Comparison of ENCODE assay signal across 10 cellular contexts in genomic region chr3:69542265-69543079, GRCh38.
A peak's percentile ranks its signal among the peaks of the same experiment; 100 is the strongest.
DNase-seq lines count a peak whose midpoint lies in the region; ATAC-seq and TF ChIP-seq lines count a peak whose summit lies in the region.
"Had no signal": no experiment of that assay in that cellular context is flagged by ENCODE, and none has a peak within 500 bp of the region (broad histone marks: within the 10 kb centered on the region; RNA-seq: fewer than 3 reads in every experiment).

No MANE protein-coding gene starts in this region.

- no peaks in the 10 kb centered on the region for H3K27me3 ChIP-seq in vagina

- peak overlapping the region; percentile 45 to 56 for H3K4me3 ChIP-seq in vagina

- DNase-seq in Right ventricle myocardium inferior (ENCODE audit: missing footprints) (peak; percentile 79), cardiac septum (ENCODE audit: low spot score) (no peak), epithelial cell of prostate (ENCODE audit: low read depth, low spot score) (no peak), middle frontal gyrus (ENCODE audit: extremely low spot score, low spot score) (peak; percentile 63), vagina (ENCODE audit: extremely low spot score in 2 of 2) (peak in 1 of 2 donors; percentile 58)
- no peak for DNase-seq in activated CD8-positive, alpha-beta memory T cell treated with anti-CD3 and anti-CD28 coated beads, Interleukin-2, amount 50 U/mL, for 48 hours
- DNase-seq: activated T-cell treated with anti-CD3 and anti-CD28 coated beads for 4 hours, DND-41 had no signal

- ATAC-seq in Right ventricle myocardium inferior (peak; percentile 70), HG03469 (IDR thresholded peaks at IDR 0.05; ENCODE audit: unreplicated experiment) (no peak), GM21526 (IDR thresholded peaks at IDR 0.05; ENCODE audit: low FRiP score, unreplicated experiment) (no peak)

- no peak for TF ChIP-seq POLR2A in vagina (IDR thresholded peaks at IDR 0.05)

- no peak for TF ChIP-seq CTCF in vagina (IDR thresholded peaks at IDR 0.05)

- peaks cover 38% of the 10 kb centered on the region for H3K4me1 ChIP-seq in vagina

- intact Hi-C loops in Right ventricle myocardium inferior (cut with DNase I): no loop called here
- intact Hi-C loops in cardiac septum (cut with DNase I): no loop called here
- intact Hi-C loops in vagina (cut with DNase I): no loop called here

- H3K27ac ChIP-seq in epithelial cell of prostate (peak overlapping the region; percentile 97), vagina (peak overlapping the region; percentile 23)

- no peaks in the 10 kb centered on the region for H3K9me3 ChIP-seq in vagina

- no peaks in the 10 kb centered on the region for H3K36me3 ChIP-seq in vagina

Comparison
In these comparisons a context has a peak if more than half of its experiments do, and no peak if none do; other contexts are left out.
1. DNase-seq: peak in Right ventricle myocardium inferior (single experiment) and middle frontal gyrus (single experiment); none in cardiac septum (single experiment), epithelial cell of prostate (single experiment) and activated CD8-positive, alpha-beta memory T cell treated with anti-CD3 and anti-CD28 coated beads, Interleukin-2, amount 50 U/mL, for 48 hours (single experiment).